ENCODE assay signal across 13 cellular contexts in the genomic region with DNA sequence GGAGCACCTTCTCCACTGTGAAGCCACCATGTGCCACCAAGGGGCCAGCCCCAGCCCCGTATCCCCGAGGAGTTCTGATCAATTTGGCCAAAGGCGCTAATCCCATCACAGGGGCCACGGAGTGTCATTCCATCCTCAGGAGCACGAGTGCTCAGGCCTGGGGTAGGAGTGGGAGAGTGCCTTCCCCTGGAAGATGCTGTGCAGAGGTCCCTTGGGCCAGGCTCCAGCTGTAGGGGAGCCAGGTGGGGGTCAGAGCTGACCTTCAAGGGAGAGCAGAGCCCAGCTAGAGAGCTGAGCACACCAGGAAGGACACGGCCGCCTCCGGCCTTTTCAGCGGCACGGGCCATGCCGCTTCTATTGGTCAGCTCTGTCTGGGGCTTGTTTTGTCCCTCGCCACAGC.
DNase-seq lines count a peak whose midpoint lies in the region; ATAC-seq and TF ChIP-seq lines count a peak whose summit lies in the region.
"Had no signal": no experiment of that assay in that cellular context is flagged by ENCODE, and none has a peak within 500 bp of the region (broad histone marks: within the 10 kb centered on the region; RNA-seq: fewer than 3 reads in every experiment).

No MANE protein-coding gene starts in this region.

- H3K4me3 ChIP-seq in coronary artery, result no peak overlapping the region
- H3K4me3 ChIP-seq: BLaER1 had no signal

- ATAC-seq in GM19035 (IDR thresholded peaks at IDR 0.05; ENCODE audit: unreplicated experiment), result no peak
- ATAC-seq in HG03108 (IDR thresholded peaks at IDR 0.05; ENCODE audit: unreplicated experiment), result no peak
- ATAC-seq in activated CD8-positive, alpha-beta T cell treated with anti-CD3 and anti-CD28 coated beads, Interleukin-2, amount 10 ng/mL, durations not matched to agents 7 days and 5 days, result no peak
- ATAC-seq: HCT116 had no signal

- H3K27ac ChIP-seq in coronary artery, result no peak overlapping the region
- H3K27ac ChIP-seq: BLaER1 had no signal

- CTCF ChIA-PET in activated CD8-positive, alpha-beta T cell treated with anti-CD3 and anti-CD28 coated beads, Interleukin-2, amount 10 ng/mL, durations not matched to agents 7 days and 5 days (lab: Charles Lee), result no interaction called here

- H3K27ac Mint-ChIP-seq in nephron, result peak overlapping the region in 2 of 3 experiments; percentile 22 to 61
- no peak overlapping the region for H3K27ac Mint-ChIP-seq in type B pancreatic cell
- H3K27ac Mint-ChIP-seq in activated CD8-positive, alpha-beta T cell treated with anti-CD3 and anti-CD28 coated beads, Interleukin-2, amount 10 ng/mL, durations not matched to agents 7 days and 5 days, result no peak overlapping the region

- H3K27me3 Mint-ChIP-seq in nephron (ENCODE audit: low read depth), result peaks cover 25% of the 10 kb centered on the region
- H3K27me3 Mint-ChIP-seq in type B pancreatic cell, result peaks cover 34% of the 10 kb centered on the region
- H3K27me3 Mint-ChIP-seq in activated CD8-positive, alpha-beta T cell treated with anti-CD3 and anti-CD28 coated beads, Interleukin-2, amount 10 ng/mL, durations not matched to agents 7 days and 5 days (ENCODE audit: low read depth), result no peaks in the 10 kb centered on the region

- POLR2A ChIA-PET in activated CD8-positive, alpha-beta T cell treated with anti-CD3 and anti-CD28 coated beads, Interleukin-2, amount 10 ng/mL, durations not matched to agents 7 days and 5 days (lab: Charles Lee), result no interaction called here

- DNase-seq in activated effector memory CD4-positive, alpha-beta T cell treated with anti-CD3 and anti-CD28 coated beads, Interleukin-2, amount 50 U/mL, for 16 hours, result peak; percentile 44
- DNase-seq in activated effector memory CD4-positive, alpha-beta T cell treated with Interleukin-2 at 50 U/mL for 16 hours, result no peak
- DNase-seq in coronary artery (ENCODE audit: low spot score) (peak; percentile 66), type B pancreatic cell (ENCODE audit: extremely low spot score, unreplicated experiment) (peak; percentile 54)
- no peak for DNase-seq in activated CD8-positive, alpha-beta T cell treated with anti-CD3 and anti-CD28 coated beads, Interleukin-2, amount 10 ng/mL, durations not matched to agents 7 days and 5 days
- DNase-seq: AML-193, DMS53, GF-D8 had no signal

- H3K36me3 Mint-ChIP-seq in nephron (ENCODE audit: low read depth), result no peaks in the 10 kb centered on the region
- H3K36me3 Mint-ChIP-seq in type B pancreatic cell, result no peaks in the 10 kb centered on the region
- H3K36me3 Mint-ChIP-seq in activated CD8-positive, alpha-beta T cell treated with anti-CD3 and anti-CD28 coated beads, Interleukin-2, amount 10 ng/mL, durations not matched to agents 7 days and 5 days (ENCODE audit: low read depth), result no peaks in the 10 kb centered on the region

- H3K9me3 Mint-ChIP-seq in nephron (no peaks in the 10 kb centered on the region), type B pancreatic cell (no peaks in the 10 kb centered on the region)
- H3K9me3 Mint-ChIP-seq in activated CD8-positive, alpha-beta T cell treated with anti-CD3 and anti-CD28 coated beads, Interleukin-2, amount 10 ng/mL, durations not matched to agents 7 days and 5 days (ENCODE audit: insufficient read depth), result no peaks in the 10 kb centered on the region

- no peak for TF ChIP-seq CTCF in coronary artery (IDR thresholded peaks at IDR 0.05)
- TF ChIP-seq CTCF in nephron (IDR thresholded peaks at IDR 0.05; ENCODE audit: unreplicated experiment in 3 of 3), result no peak
- no peak for TF ChIP-seq CTCF in type B pancreatic cell (conservative IDR thresholded peaks at IDR 0.05)

- H3K4me3 Mint-ChIP-seq in nephron (no peak overlapping the region), type B pancreatic cell (no peak overlapping the region)
- H3K4me3 Mint-ChIP-seq in activated CD8-positive, alpha-beta T cell treated with anti-CD3 and anti-CD28 coated beads, Interleukin-2, amount 10 ng/mL, durations not matched to agents 7 days and 5 days, result no peak overlapping the region

- H3K4me1 Mint-ChIP-seq in nephron, result peaks cover 25% of the 10 kb centered on the region
- H3K4me1 Mint-ChIP-seq in type B pancreatic cell (ENCODE audit: unreplicated experiment), result peaks cover 8% of the 10 kb centered on the region
- no peaks in the 10 kb centered on the region for H3K4me1 Mint-ChIP-seq in activated CD8-positive, alpha-beta T cell treated with anti-CD3 and anti-CD28 coated beads, Interleukin-2, amount 10 ng/mL, durations not matched to agents 7 days and 5 days (ENCODE audit: low read depth)

Comparison
In these comparisons a context has a peak if more than half of its experiments do, and no peak if none do; other contexts are left out.
1. DNase-seq: peak in activated effector memory CD4-positive, alpha-beta T cell treated with anti-CD3 and anti-CD28 coated beads, Interleukin-2, amount 50 U/mL, for 16 hours (single experiment), coronary artery (single experiment) and type B pancreatic cell (single experiment); none in activated effector memory CD4-positive, alpha-beta T cell treated with Interleukin-2 at 50 U/mL for 16 hours (single experiment) and activated CD8-positive, alpha-beta T cell treated with anti-CD3 and anti-CD28 coated beads, Interleukin-2, amount 10 ng/mL, durations not matched to agents 7 days and 5 days (single experiment).
2. H3K27ac Mint-ChIP-seq: peak in nephron (2 of 3); none in type B pancreatic cell (single experiment) and activated CD8-positive, alpha-beta T cell treated with anti-CD3 and anti-CD28 coated beads, Interleukin-2, amount 10 ng/mL, durations not matched to agents 7 days and 5 days (single experiment).